ENCODE assay signal across 8 cellular contexts in the genomic region with DNA sequence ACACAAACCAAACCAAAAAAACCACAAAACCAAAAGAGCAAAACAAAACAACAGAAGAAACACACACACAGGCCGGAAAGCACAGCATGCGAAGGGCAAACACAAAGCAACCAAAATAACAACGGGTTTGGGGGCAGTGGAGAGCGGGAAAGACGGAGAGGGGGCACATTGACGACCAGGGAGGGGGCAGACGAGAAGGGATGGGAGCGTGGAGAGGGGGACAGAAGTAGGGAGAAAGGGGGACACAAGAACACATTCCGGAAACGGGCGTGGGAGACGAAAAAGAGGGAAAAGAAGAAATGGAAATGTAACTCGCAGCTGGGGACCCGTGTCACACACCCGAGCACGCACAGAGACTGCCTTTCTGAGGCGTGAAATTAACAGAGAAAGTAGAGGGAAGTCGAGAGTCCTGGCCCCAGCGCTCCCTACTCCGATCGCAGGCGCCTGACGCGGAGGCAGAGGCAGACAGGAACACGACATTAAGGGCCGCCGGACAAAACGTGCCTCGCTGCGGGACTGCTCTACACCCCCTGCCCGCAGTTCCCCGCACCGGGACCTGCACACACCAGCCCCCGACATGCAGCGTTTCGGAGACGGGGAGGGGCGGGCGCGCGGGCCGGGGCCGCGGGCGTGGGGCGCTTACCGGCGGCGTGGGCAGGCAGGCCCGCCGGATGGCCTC. TPM values are rescaled to one million over a fixed set of nuclear protein-coding genes. Genes with fewer than 3 reads are reported as not detected.
DNase-seq lines count a peak whose midpoint lies in the region; ATAC-seq, FAIRE-seq and TF ChIP-seq lines count a peak whose summit lies in the region.

No MANE protein-coding gene starts in this region.

- H3K4me3 Mint-ChIP-seq in CD8-positive, alpha-beta T cell, result peak overlapping the region; percentile 84
- peak overlapping the region; percentile 70 for H3K4me3 Mint-ChIP-seq in activated CD8-positive, alpha-beta T cell treated with anti-CD3 and anti-CD28 coated beads for 36 hours

- POLR2A ChIA-PET in CD8-positive, alpha-beta T cell (lab: Charles Lee), result interaction anchor here (0.6 kb wide), 1 partner anchor 34 kb away, joined by 4 read pairs; no protein-coding TSS in a partner anchor
- POLR2A ChIA-PET in activated CD8-positive, alpha-beta T cell treated with anti-CD3 and anti-CD28 coated beads for 36 hours (lab: Charles Lee), result interaction anchor here (1.7 kb wide), 1 partner anchor 56 kb away, joined by 7 read pairs; a partner anchor contains a TSS

- peak; percentile 32 for ATAC-seq in CD8-positive, alpha-beta T cell
- ATAC-seq in HG03432 (IDR thresholded peaks at IDR 0.05; ENCODE audit: unreplicated experiment), result peak; percentile 27
- peak; percentile 19 for ATAC-seq in activated CD8-positive, alpha-beta T cell treated with anti-CD3 and anti-CD28 coated beads for 36 hours

- TF ChIP-seq POLR2A in lower leg skin (IDR thresholded peaks at IDR 0.05), result no peak

- H3K27ac Mint-ChIP-seq in CD8-positive, alpha-beta T cell, result peak overlapping the region; percentile 18
- H3K27ac Mint-ChIP-seq in activated CD8-positive, alpha-beta T cell treated with anti-CD3 and anti-CD28 coated beads for 36 hours, result peak overlapping the region; percentile 47

- DNase-seq in CD8-positive, alpha-beta T cell, result no peak
- DNase-seq in GM19239 (ENCODE audit: insufficient read length, low spot score), result no peak
- peak; percentile 34 for DNase-seq in activated CD8-positive, alpha-beta T cell treated with anti-CD3 and anti-CD28 coated beads for 36 hours
- no peak for DNase-seq in lower leg skin (ENCODE audit: low spot score in 2 of 2)
- no peak for DNase-seq in COLO829 (ENCODE audit: low spot score)
- no peak for DNase-seq in urothelium cell line (ENCODE audit: low spot score)
- no peak for DNase-seq in stimulated activated CD4-positive, alpha-beta T cell treated with anti-CD3 and anti-CD28 coated beads, Interleukin-4, amount 100 ng/mL, for 4 hours

- 2 to 3% methylated on average over 30 to 49 of the region's 51 CpGs for WGBS in lower leg skin, 2 donors

- H3K4me3 ChIP-seq in CD8-positive, alpha-beta T cell (ENCODE audit: low read depth, low read length), result peak overlapping the region; percentile 40
- H3K4me3 ChIP-seq in lower leg skin (ENCODE audit: low read depth, poor library complexity, severe bottlenecking), result peak overlapping the region; percentile 16

- intact Hi-C loops in CD8-positive, alpha-beta T cell (cut with DNase I, micrococcal nuclease), result no loop called here
- intact Hi-C loops in activated CD8-positive, alpha-beta T cell treated with anti-CD3 and anti-CD28 coated beads for 36 hours (cut with micrococcal nuclease), result no loop called here
- intact Hi-C loops in lower leg skin (cut with DNase I; ENCODE audit: low total_unique reads), result no loop called here

- FAIRE-seq in GM19239 (lab: Jason Lieb, UNC) (peak; percentile 33), urothelium cell line (lab: Jason Lieb, UNC) (no peak)

- no peak for TF ChIP-seq CTCF in CD8-positive, alpha-beta T cell (IDR thresholded peaks at IDR 0.05)
- no peak for TF ChIP-seq CTCF in activated CD8-positive, alpha-beta T cell treated with anti-CD3 and anti-CD28 coated beads for 36 hours (IDR thresholded peaks at IDR 0.05)
- no peak for TF ChIP-seq CTCF in lower leg skin (IDR thresholded peaks at IDR 0.05)

- CTCF ChIA-PET in CD8-positive, alpha-beta T cell (lab: Charles Lee), result no interaction called here
- CTCF ChIA-PET in activated CD8-positive, alpha-beta T cell treated with anti-CD3 and anti-CD28 coated beads for 36 hours (lab: Charles Lee), result interaction anchor here (2.0 kb wide), 1 partner anchor 13 kb away, joined by 4 read pairs; no protein-coding TSS in a partner anchor

- no peaks in the 10 kb centered on the region for H3K36me3 ChIP-seq in CD8-positive, alpha-beta T cell (ENCODE audit: insufficient read depth, low read length)

- no peaks in the 10 kb centered on the region for H3K36me3 Mint-ChIP-seq in CD8-positive, alpha-beta T cell
- no peaks in the 10 kb centered on the region for H3K36me3 Mint-ChIP-seq in activated CD8-positive, alpha-beta T cell treated with anti-CD3 and anti-CD28 coated beads for 36 hours (ENCODE audit: low read depth)

- H3K27me3 Mint-ChIP-seq in CD8-positive, alpha-beta T cell (ENCODE audit: low read depth), result peaks cover 80% of the 10 kb centered on the region
- H3K27me3 Mint-ChIP-seq in activated CD8-positive, alpha-beta T cell treated with anti-CD3 and anti-CD28 coated beads for 36 hours, result peaks cover 80% of the 10 kb centered on the region

- H3K27ac ChIP-seq in CD8-positive, alpha-beta T cell (ENCODE audit: low read depth, low read length), result no peak overlapping the region

- peaks cover 41% of the 10 kb centered on the region for H3K4me1 Mint-ChIP-seq in CD8-positive, alpha-beta T cell (ENCODE audit: low read depth)
- peaks cover 18% of the 10 kb centered on the region for H3K4me1 Mint-ChIP-seq in activated CD8-positive, alpha-beta T cell treated with anti-CD3 and anti-CD28 coated beads for 36 hours (ENCODE audit: low read depth)

- H3K9me3 Mint-ChIP-seq in CD8-positive, alpha-beta T cell, result peaks cover 2% of the 10 kb centered on the region
- no peaks in the 10 kb centered on the region for H3K9me3 Mint-ChIP-seq in activated CD8-positive, alpha-beta T cell treated with anti-CD3 and anti-CD28 coated beads for 36 hours

- H3K9me3 ChIP-seq in CD8-positive, alpha-beta T cell (ENCODE audit: low read length), result no peaks in the 10 kb centered on the region

- H3K27me3 ChIP-seq in CD8-positive, alpha-beta T cell (ENCODE audit: insufficient read depth, low read length), result peaks cover 68% of the 10 kb centered on the region

- peaks cover 28% of the 10 kb centered on the region for H3K4me1 ChIP-seq in CD8-positive, alpha-beta T cell (ENCODE audit: insufficient read depth, low read length)

RNA-seq across cellular contexts. Expression of a gene that starts 0.7 kb away (rescaled TPM):
- under 1 TPM; 0.05 to 0.08 TPM for total RNA-seq in CD8-positive, alpha-beta T cell
- total RNA-seq in activated CD8-positive, alpha-beta T cell treated with anti-CD3 and anti-CD28 coated beads for 36 hours, result under 1 TPM; 0.07 to 0.20 TPM
- total RNA-seq in lower leg skin, result under 1 TPM in 2 of 4 donors, not detected in 2; 0.10 to 0.13 TPM

RNA-seq across cellular contexts. Expression of a gene that starts 56.3 kb away (rescaled TPM):
- 1 to 10 TPM; 3.5 to 4.0 TPM for total RNA-seq in CD8-positive, alpha-beta T cell
- 10 to 100 TPM; 17.5 to 19.1 TPM for total RNA-seq in activated CD8-positive, alpha-beta T cell treated with anti-CD3 and anti-CD28 coated beads for 36 hours
- 10 to 100 TPM in 2 of 4 donors, 1 to 10 TPM in 2; 6.1 to 10.7 (median 8.7) TPM for total RNA-seq in lower leg skin
